8 cellular contexts compared by ENCODE assay signal in the genomic region with DNA sequence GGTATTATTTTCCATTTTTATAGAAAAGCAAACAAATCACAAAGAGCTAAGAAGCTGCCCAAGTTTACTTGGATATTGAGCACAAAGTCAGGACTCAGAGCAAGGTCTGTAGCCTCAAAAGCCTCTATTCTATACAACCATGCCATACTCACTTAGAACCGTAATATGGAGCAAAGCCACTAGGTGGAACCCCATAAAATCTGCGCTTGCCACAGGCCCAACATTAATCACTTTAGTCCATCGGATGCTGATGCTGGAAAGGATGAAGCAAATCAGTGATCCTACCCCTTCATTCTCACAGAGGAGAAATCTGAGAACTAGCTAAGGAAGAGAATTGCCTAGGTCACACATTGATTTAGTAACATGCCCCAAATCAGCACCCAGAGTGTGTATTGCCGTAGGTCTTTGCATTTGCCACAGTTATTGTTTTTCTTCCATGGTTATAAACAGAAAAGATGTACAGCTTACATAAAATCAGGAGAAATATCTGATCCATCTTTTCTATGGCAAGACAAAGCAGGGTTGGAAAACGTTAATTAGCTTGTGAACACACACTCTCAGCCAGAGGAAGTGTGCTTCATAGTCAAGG. TPM values are rescaled to one million over a fixed set of nuclear protein-coding genes. Genes with fewer than 3 reads are reported as not detected.
DNase-seq lines count a peak whose midpoint lies in the region; ATAC-seq, FAIRE-seq and TF ChIP-seq lines count a peak whose summit lies in the region.

No MANE protein-coding gene starts in this region.

- FAIRE-seq in urothelium cell line (lab: Jason Lieb, UNC), result no peak

- DNase-seq in BE2C, result peak; percentile 23
- DNase-seq in GM13977 (ENCODE audit: low spot score), result peak; percentile 45
- DNase-seq in NCI-H1105 (lab: John Stamatoyannopoulos, UW), result peak; percentile 43
- DNase-seq in astrocyte of the hippocampus (ENCODE audit: low read depth, low spot score), result peak; percentile 65
- peak; percentile 47 for DNase-seq in kidney tubule cell (ENCODE audit: low spot score)
- peak; percentile 14 for DNase-seq in urothelium cell line (ENCODE audit: low spot score)
- DNase-seq in NCI-H187 treated with DMSO at 0.1 percent for 48 hours (lab: John Stamatoyannopoulos, UW), result no peak

- no peak overlapping the region for H3K4me3 ChIP-seq in BE2C (ENCODE audit: low read depth, low read length)

- no peaks in the 10 kb centered on the region for H3K36me3 ChIP-seq in BE2C

- peak; percentile 96 for ATAC-seq in HG02678 (IDR thresholded peaks at IDR 0.05; ENCODE audit: unreplicated experiment)

- no peaks in the 10 kb centered on the region for H3K27me3 ChIP-seq in BE2C

- in situ Hi-C loops in GM13977 (cut with MboI; ENCODE audit: low pct_unique_long_range_greater_than_20kb, low sequenced_read_pairs, unreplicated experiment), result no loop called here

- TF ChIP-seq CTCF in BE2C (IDR thresholded peaks at IDR 0.05; ENCODE audit: low read depth, low read length), result peak; percentile 67
- TF ChIP-seq CTCF in GM13977 (IDR thresholded peaks at IDR 0.05; ENCODE audit: extremely low read depth, insufficient read depth, missing control alignments), result peak; percentile 59

- H3K9me3 ChIP-seq in BE2C, result no peaks in the 10 kb centered on the region

- H3K4me1 ChIP-seq in BE2C, result no peaks in the 10 kb centered on the region; the same call in 1 of the 2 replicates

RNA-seq across cellular contexts. Expression of a gene that starts 56.7 kb away (rescaled TPM):
- polyA plus RNA-seq in BE2C (2012; ENCODE audit: insufficient read depth, insufficient read length, low read depth), result not detected
